ENCODE assay signal across 15 cellular contexts in the genomic region with DNA sequence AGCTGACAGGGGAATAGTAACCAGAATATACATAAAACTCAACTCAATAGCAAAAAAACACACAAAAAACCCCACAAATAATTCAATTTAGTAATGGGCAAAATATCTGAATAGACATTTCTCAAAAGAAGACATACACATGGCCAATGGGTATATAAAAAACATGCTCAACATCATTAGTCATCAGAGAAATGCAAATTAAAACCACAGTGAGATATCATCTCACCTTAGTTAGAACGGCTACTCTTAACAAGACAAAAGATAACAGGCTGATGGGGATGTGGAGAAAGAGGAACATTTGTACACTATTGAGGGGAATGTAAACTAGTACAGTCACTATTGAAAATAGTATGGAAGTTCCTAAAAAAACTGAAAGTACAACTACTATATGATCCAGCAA.
A peak's percentile ranks its signal among the peaks of the same experiment; 100 is the strongest.
DNase-seq lines count a peak whose midpoint lies in the region; ATAC-seq, FAIRE-seq and TF ChIP-seq lines count a peak whose summit lies in the region.
"Had no signal": no experiment of that assay in that cellular context is flagged by ENCODE, and none has a peak within 500 bp of the region (broad histone marks: within the 10 kb centered on the region; RNA-seq: fewer than 3 reads in every experiment).

No MANE protein-coding gene starts in this region.

- no peak overlapping the region for H3K4me3 ChIP-seq in astrocyte (ENCODE audit: insufficient read depth, low read depth, low read length)
- no peak overlapping the region for H3K4me3 ChIP-seq in heart right ventricle
- H3K4me3 ChIP-seq: A549, GM23248 had no signal

- no peak for TF ChIP-seq CTCF in astrocyte (IDR thresholded peaks at IDR 0.05; ENCODE audit: insufficient read depth, low read depth, low read length)
- no peak for TF ChIP-seq CTCF in heart right ventricle (IDR thresholded peaks at IDR 0.05)

- intact Hi-C loops in heart right ventricle (cut with DNase I) = no loop called here

- WGBS in heart right ventricle, 2 donors = 80 to 84% methylated on average over 1 of the region's 1 CpG

- H3K27me3 ChIP-seq in astrocyte (ENCODE audit: insufficient read depth, low read length) = no peaks in the 10 kb centered on the region
- H3K27me3 ChIP-seq in heart right ventricle = no peaks in the 10 kb centered on the region
- H3K27me3 ChIP-seq: BE2C had no signal

- no peak overlapping the region for H3K9ac ChIP-seq in astrocyte (ENCODE audit: low read length)
- H3K9ac ChIP-seq: GM23248 had no signal

- DNase-seq in NCI-H526 (lab: John Stamatoyannopoulos, UW) = peak; percentile 35 to 49
- DNase-seq in astrocyte (ENCODE audit: low read depth) = peak; percentile 36
- DNase-seq in heart right ventricle = no peak
- no peak for DNase-seq in T-cell
- DNase-seq: BE2C; CD8-positive, alpha-beta T cell; COR-L47; GM23248 had no signal

- H3K4me3 Mint-ChIP-seq in astrocyte (ENCODE audit: unreplicated experiment) (no peak overlapping the region), T-cell (no peak overlapping the region)
- H3K4me3 Mint-ChIP-seq: CD14-positive monocyte; CD8-positive, alpha-beta T cell had no signal

- H3K36me3 ChIP-seq in astrocyte (ENCODE audit: insufficient read depth, low read length) = no peaks in the 10 kb centered on the region
- H3K36me3 ChIP-seq in heart right ventricle = no peaks in the 10 kb centered on the region
- H3K36me3 ChIP-seq: BE2C had no signal

- FAIRE-seq in astrocyte (lab: Jason Lieb, UNC) = no peak
- FAIRE-seq: H54 had no signal

- no peak overlapping the region for H2AFZ ChIP-seq in astrocyte (ENCODE audit: low read depth, low read length)
- H2AFZ ChIP-seq: GM23248 had no signal

- CTCF ChIA-PET in T-cell (lab: Charles Lee) = no interaction called here

- H3K4me2 ChIP-seq in astrocyte (ENCODE audit: low read length) = no peak overlapping the region
- H3K4me2 ChIP-seq: A549 had no signal

- peak; percentile 62 for ATAC-seq in GM18520 (IDR thresholded peaks at IDR 0.05; ENCODE audit: unreplicated experiment)
- ATAC-seq in heart right ventricle = no peak
- no peak for ATAC-seq in T-cell (replicated peaks in 1 of 4)
- ATAC-seq in HG03135 (IDR thresholded peaks at IDR 0.05; ENCODE audit: unreplicated experiment) = no peak
- ATAC-seq: A549; CD8-positive, alpha-beta T cell; HCT116 had no signal

- H3K9me3 Mint-ChIP-seq in astrocyte (ENCODE audit: unreplicated experiment) (no peaks in the 10 kb centered on the region), T-cell (no peaks in the 10 kb centered on the region)
- H3K9me3 Mint-ChIP-seq: CD14-positive monocyte; CD8-positive, alpha-beta T cell had no signal

- no peaks in the 10 kb centered on the region for H4K20me1 ChIP-seq in astrocyte (ENCODE audit: insufficient read depth, low read length)

- H3K36me3 Mint-ChIP-seq in astrocyte (ENCODE audit: low read depth, unreplicated experiment) (no peaks in the 10 kb centered on the region), T-cell (no peaks in the 10 kb centered on the region)
- H3K36me3 Mint-ChIP-seq: CD14-positive monocyte; CD8-positive, alpha-beta T cell had no signal

- H3K9me3 ChIP-seq in astrocyte (ENCODE audit: insufficient read depth, low read depth, low read length) = no peaks in the 10 kb centered on the region
- H3K9me3 ChIP-seq in heart right ventricle = no peaks in the 10 kb centered on the region
- H3K9me3 ChIP-seq: A549, BE2C had no signal

- H3K27me3 Mint-ChIP-seq in astrocyte (ENCODE audit: low read depth, unreplicated experiment) = no peaks in the 10 kb centered on the region
- H3K27me3 Mint-ChIP-seq in T-cell = no peaks in the 10 kb centered on the region

- POLR2A ChIA-PET in T-cell (lab: Charles Lee) = no interaction called here

- no peak overlapping the region for H3K27ac Mint-ChIP-seq in astrocyte (ENCODE audit: unreplicated experiment)
- no peak overlapping the region for H3K27ac Mint-ChIP-seq in T-cell
- H3K27ac Mint-ChIP-seq: CD14-positive monocyte; CD8-positive, alpha-beta T cell had no signal

- H3K4me1 Mint-ChIP-seq in astrocyte (ENCODE audit: low read depth, unreplicated experiment) (no peaks in the 10 kb centered on the region), T-cell (no peaks in the 10 kb centered on the region)
- H3K4me1 Mint-ChIP-seq: CD14-positive monocyte had no signal

- H3K27ac ChIP-seq in astrocyte (ENCODE audit: low read depth, low read length) (no peak overlapping the region), heart right ventricle (no peak overlapping the region)
- H3K27ac ChIP-seq: A549, GM23248, HL-60 had no signal

- no peaks in the 10 kb centered on the region for H3K79me2 ChIP-seq in astrocyte (ENCODE audit: insufficient read depth, low read length)

- H3K4me1 ChIP-seq in astrocyte (ENCODE audit: insufficient read depth, low read length) (no peaks in the 10 kb centered on the region), heart right ventricle (peaks cover 0 to 6% (median 0%) of the 10 kb centered on the region in 9 donors)
- H3K4me1 ChIP-seq: A549, BE2C had no signal

Comparison
In these comparisons a context has a peak if more than half of its experiments do, and no peak if none do; other contexts are left out.
1. DNase-seq: peak in NCI-H526 (2 of 2) and astrocyte (single experiment); none in heart right ventricle (0 of 2) and T-cell (0 of 34).